8 cellular contexts compared by ENCODE assay signal in the genomic region with DNA sequence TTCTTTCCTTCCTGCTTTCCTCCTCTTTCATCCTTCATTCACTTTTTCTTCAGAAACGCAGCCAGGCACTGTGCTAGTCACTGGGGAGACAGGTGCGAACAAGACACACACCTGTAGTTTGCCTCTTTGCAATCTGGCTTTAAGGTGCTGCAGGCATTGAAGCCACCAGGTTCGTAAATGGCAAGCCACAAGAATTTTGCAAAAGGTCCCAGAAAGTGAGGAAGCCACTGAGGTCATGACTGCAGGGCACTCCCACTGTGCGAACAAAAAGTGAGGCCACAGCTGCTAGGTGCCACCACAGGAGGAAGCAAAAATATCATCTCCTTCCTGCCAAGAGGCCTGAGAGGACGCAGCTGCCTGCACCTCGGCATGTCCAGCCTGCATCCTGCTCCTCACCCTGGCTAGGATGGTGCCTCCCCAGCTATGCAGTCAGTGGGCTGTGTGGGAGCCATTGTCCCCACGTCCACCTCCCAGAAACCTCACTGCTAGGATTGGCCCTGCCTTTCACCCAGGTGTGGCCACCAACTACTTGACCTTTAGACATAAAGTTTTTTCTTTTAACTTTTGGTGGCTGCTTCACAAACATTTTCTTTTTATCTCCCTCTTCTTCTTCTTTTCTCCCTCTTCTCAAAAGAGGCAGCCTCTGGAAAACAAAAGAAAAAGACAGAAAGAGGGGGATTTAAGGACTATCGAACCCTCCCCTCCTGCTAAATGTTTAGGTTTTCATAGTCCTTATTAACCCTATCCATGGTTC.
DNase-seq lines count a peak whose midpoint lies in the region; ATAC-seq lines count a peak whose summit lies in the region.

No MANE protein-coding gene starts in this region.

- DNase-seq in T-helper 2 cell = peak in 4 of 5 experiments; percentile 1 to 96 (median 51)
- peak; percentile 72 for DNase-seq in central memory CD4-positive, alpha-beta T cell
- DNase-seq in stimulated activated CD8-positive, alpha-beta memory T cell treated with anti-CD3 and anti-CD28 coated beads, Interleukin-15, amount 100 ng/mL, for 1 hour (ENCODE audit: low read depth) = peak; percentile 20
- DNase-seq in NCI-H774 (lab: John Stamatoyannopoulos, UW) = no peak
- no peak for DNase-seq in SW 1271 (lab: John Stamatoyannopoulos, UW)
- DNase-seq in pons (ENCODE audit: low spot score) = no peak

- ATAC-seq in GM19324 (IDR thresholded peaks at IDR 0.05; ENCODE audit: low FRiP score, unreplicated experiment) = peak; percentile 73
- peak; percentile 59 for ATAC-seq in HG03280 (IDR thresholded peaks at IDR 0.05; ENCODE audit: unreplicated experiment)

Comparison
In these comparisons a context has a peak if more than half of its experiments do, and no peak if none do; other contexts are left out.
1. DNase-seq: peak in T-helper 2 cell (4 of 5), central memory CD4-positive, alpha-beta T cell (single experiment) and stimulated activated CD8-positive, alpha-beta memory T cell treated with anti-CD3 and anti-CD28 coated beads, Interleukin-15, amount 100 ng/mL, for 1 hour (single experiment); none in NCI-H774 (single experiment), SW 1271 (0 of 2) and pons (single experiment).